ENCODE assay signal across 1 cellular context in genomic region chr2:86160156-86160952, GRCh38.
TF ChIP-seq lines count a peak whose summit lies in the region.

No MANE protein-coding gene starts in this region.

TF ChIP-seq in HepG2, 621 proteins besides CTCF, POLR2A, EP300 and RAD21:
- TF ChIP-seq RBM22 (optimal IDR thresholded peaks at IDR 0.05; ENCODE audit: low read length): peak; percentile 60
- no peak for TF ChIP-seq ZSCAN21 (CRISPR knock-in tag; IDR thresholded peaks at IDR 0.05; ENCODE audit: borderline replicate concordance)
- TF ChIP-seq DR1 (CRISPR knock-in tag; IDR thresholded peaks at IDR 0.05): no peak
- TF ChIP-seq MAFK (conservative IDR thresholded peaks at IDR 0.05 in 1 of 2, IDR thresholded peaks at IDR 0.05 in 1 of 2; ENCODE audit: low read length in 2 of 2): no peak
- 0 out of 2 replicates have a peak, but pooled peaks have one; percentile 16 for TF ChIP-seq CEBPB (IDR thresholded peaks at IDR 0.05; ENCODE audit: borderline replicate concordance, low read depth, low read length)
- TF ChIP-seq WIZ (CRISPR knock-in tag; IDR thresholded peaks at IDR 0.05): no peak
